20 cellular contexts compared by ENCODE assay signal in the genomic region with DNA sequence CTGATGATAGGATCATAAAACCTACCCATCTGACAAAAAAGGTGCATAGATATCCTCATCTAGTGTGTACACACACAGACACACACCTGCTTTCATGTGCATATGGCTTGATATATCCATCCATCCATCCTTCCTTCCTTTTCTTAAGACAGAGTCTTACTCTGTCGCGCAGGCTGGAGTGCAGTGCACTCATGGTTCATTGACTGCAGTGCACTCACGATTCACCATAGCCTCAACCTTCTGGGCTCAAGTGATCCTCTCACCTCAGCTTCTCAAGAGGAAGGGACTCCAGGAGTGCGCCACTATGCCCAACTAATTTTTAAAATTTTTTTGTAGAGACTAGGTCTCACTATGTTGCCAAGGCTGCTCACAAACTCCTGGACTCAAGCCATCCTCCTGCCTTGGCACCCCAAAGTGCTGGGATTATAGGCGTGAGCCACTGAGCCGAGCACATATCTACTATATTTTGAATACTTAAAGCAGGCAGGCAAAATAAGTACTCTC. TPM values are rescaled to one million over a fixed set of nuclear protein-coding genes. Genes with fewer than 3 reads are reported as not detected.
DNase-seq lines count a peak whose midpoint lies in the region; ATAC-seq and TF ChIP-seq lines count a peak whose summit lies in the region.
"Had no signal": no experiment of that assay in that cellular context is flagged by ENCODE, and none has a peak within 500 bp of the region (broad histone marks: within the 10 kb centered on the region; RNA-seq: fewer than 3 reads in every experiment).

No MANE protein-coding gene starts in this region.

- H2AK5ac ChIP-seq in H9 (ENCODE audit: insufficient read length, low read length), result no peak overlapping the region

- no peak overlapping the region for H3K9ac ChIP-seq in H9 (ENCODE audit: extremely low read depth, insufficient read length, low read length)
- H3K9ac ChIP-seq in smooth muscle cell (ENCODE audit: low read depth), result no peak overlapping the region
- H3K9ac ChIP-seq: BLaER1 treated with 17β-estradiol and CSF1 and Interleukin-3, amounts not matched to agents 10 nM and 100 nM had no signal

- no peaks in the 10 kb centered on the region for H3K4me1 ChIP-seq in H9 (ENCODE audit: insufficient read depth, low read length)
- H3K4me1 ChIP-seq in smooth muscle cell (ENCODE audit: low read depth), result no peaks in the 10 kb centered on the region
- H3K4me1 ChIP-seq: A549 had no signal

- no peak overlapping the region for H3K56ac ChIP-seq in H9 (ENCODE audit: insufficient read length, low read depth, low read length)

- no peak overlapping the region for H3K14ac ChIP-seq in H9 (ENCODE audit: insufficient read depth, low read length)

- no peak overlapping the region for H4K91ac ChIP-seq in H9 (ENCODE audit: insufficient read length, low read depth, low read length)

- no peak for DNase-seq in activated T-cell treated with anti-CD3 and anti-CD28 coated beads, Interleukin-2, amount 50 U/mL, for 72 hours
- no peak for DNase-seq in activated T-cell treated with anti-CD3 and anti-CD28 coated beads, Interleukin-2, amount 50 U/mL, for 1 hour
- DNase-seq in H9 (no peak), smooth muscle cell (lab: John Stamatoyannopoulos, UW; ENCODE audit: unreplicated experiment) (no peak), glutamatergic neuron (no peak), sciatic nerve (ENCODE audit: low spot score) (no peak)
- no peak for DNase-seq in central memory CD8-positive, alpha-beta T cell (ENCODE audit: low spot score in 2 of 2)
- DNase-seq: activated CD4-positive, alpha-beta T cell treated with anti-CD3 and anti-CD28 coated beads for 4 hours; activated CD8-positive, alpha-beta memory T cell treated with anti-CD3 and anti-CD28 coated beads, Interleukin-2, amount 50 U/mL, for 48 hours; effector CD4-positive, alpha-beta T cell; NCI-H1436 treated with DMSO at 0.1 percent for 48 hours; spleen; stimulated activated CD8-positive, alpha-beta memory T cell treated with anti-CD3 and anti-CD28 coated beads, Interleukin-4, amount 100 ng/mL, for 48 hours; T-helper 9 cell; testis had no signal

- H3K36me3 ChIP-seq in smooth muscle cell (ENCODE audit: low read depth), result peaks cover 12% of the 10 kb centered on the region

- peaks cover 3 to 27% of the 10 kb centered on the region in 2 donors for H3K36me3 Mint-ChIP-seq in activated T-cell treated with anti-CD3 and anti-CD28 coated beads, Interleukin-2, amount 50 U/mL, for 72 hours (ENCODE audit: insufficient read depth in 2 of 2)
- peaks cover 30 to 66% (median 62%) of the 10 kb centered on the region in 3 experiments; a peak in 6 of 7 replicates for H3K36me3 Mint-ChIP-seq in H9 (ENCODE audit: insufficient read depth in 1 of 3, low read depth in 3 of 3)
- H3K36me3 Mint-ChIP-seq in central memory CD8-positive, alpha-beta T cell (ENCODE audit: insufficient read depth), result peaks cover 41% of the 10 kb centered on the region
- no peaks in the 10 kb centered on the region for H3K36me3 Mint-ChIP-seq in glutamatergic neuron (ENCODE audit: unreplicated experiment)

- peaks cover 32% of the 10 kb centered on the region; the same call in 1 of the 2 replicates for H3K79me2 ChIP-seq in H9 (ENCODE audit: insufficient read depth, low read length)
- peaks cover 100% of the 10 kb centered on the region for H3K79me2 ChIP-seq in smooth muscle cell (ENCODE audit: low read depth)

- intact Hi-C loops in sciatic nerve (cut with DNase I), result no loop called here

- no peak overlapping the region for H2BK120ac ChIP-seq in H9 (ENCODE audit: low read depth, low read length, poor library complexity, severe bottlenecking)

- no peak overlapping the region for H4K8ac ChIP-seq in H9 (replicated peaks; ENCODE audit: insufficient read length, low read depth, low read length)

- TF ChIP-seq CTCF in H9 (conservative IDR thresholded peaks at IDR 0.05) (no peak), smooth muscle cell (IDR thresholded peaks at IDR 0.05; ENCODE audit: borderline replicate concordance, insufficient read depth, poor library complexity, severe bottlenecking) (no peak), glutamatergic neuron (IDR thresholded peaks at IDR 0.05; ENCODE audit: partially characterized antibody, unreplicated experiment) (no peak)

- H4K5ac ChIP-seq in H9 (ENCODE audit: insufficient read length, low read depth, low read length), result no peak overlapping the region

- no peak overlapping the region for H2BK5ac ChIP-seq in H9 (ENCODE audit: insufficient read length, low read length)

- H4K20me1 ChIP-seq in H9 (ENCODE audit: control insufficient read depth, insufficient read depth, insufficient read length) (no peaks in the 10 kb centered on the region), smooth muscle cell (ENCODE audit: low read depth) (peaks cover 100% of the 10 kb centered on the region)

- no peak overlapping the region for H2BK12ac ChIP-seq in H9 (ENCODE audit: insufficient read length, low read depth, low read length)

- no peak for ATAC-seq in activated T-cell treated with anti-CD3 and anti-CD28 coated beads, Interleukin-2, amount 50 U/mL, for 72 hours (replicated peaks in 1 of 2)
- ATAC-seq in central memory CD8-positive, alpha-beta T cell (replicated peaks; ENCODE audit: extremely low read depth, poor library complexity, severe bottlenecking), result no peak
- ATAC-seq in GM18519 (IDR thresholded peaks at IDR 0.05; ENCODE audit: low FRiP score, unreplicated experiment) (no peak), sciatic nerve (no peak)
- ATAC-seq: A549 had no signal

- no peaks in the 10 kb centered on the region for H3K9me3 Mint-ChIP-seq in activated T-cell treated with anti-CD3 and anti-CD28 coated beads, Interleukin-2, amount 50 U/mL, for 72 hours
- H3K9me3 Mint-ChIP-seq in H9 (no peaks in the 10 kb centered on the region), glutamatergic neuron (ENCODE audit: unreplicated experiment) (no peaks in the 10 kb centered on the region)
- no peaks in the 10 kb centered on the region for H3K9me3 Mint-ChIP-seq in central memory CD8-positive, alpha-beta T cell
- H3K9me3 Mint-ChIP-seq: nephron had no signal

- H3K9me3 ChIP-seq in H9 (ENCODE audit: control insufficient read depth, low read depth, low read length), result no peaks in the 10 kb centered on the region
- no peaks in the 10 kb centered on the region for H3K9me3 ChIP-seq in smooth muscle cell (replicated peaks; ENCODE audit: low read depth)
- H3K9me3 ChIP-seq: A549; BLaER1 treated with 17β-estradiol and CSF1 and Interleukin-3, amounts not matched to agents 10 nM and 100 nM; spleen; testis had no signal

- no peaks in the 10 kb centered on the region for H3K23me2 ChIP-seq in H9 (ENCODE audit: insufficient read length, low read depth, low read length, poor library complexity, severe bottlenecking)

- H3K27me3 ChIP-seq in H9 (ENCODE audit: insufficient read depth, low read length) (no peaks in the 10 kb centered on the region), smooth muscle cell (ENCODE audit: low read depth) (no peaks in the 10 kb centered on the region)
- H3K27me3 ChIP-seq: BLaER1 treated with 17β-estradiol and CSF1 and Interleukin-3, amounts not matched to agents 10 nM and 100 nM; hepatocyte; spleen; testis had no signal

- peaks cover 3% of the 10 kb centered on the region for H3F3A ChIP-seq in smooth muscle cell (ENCODE audit: low read depth)

- H2AFZ ChIP-seq in H9 (ENCODE audit: low read length) (no peak overlapping the region), smooth muscle cell (ENCODE audit: low read depth) (no peak overlapping the region)
- H2AFZ ChIP-seq: hepatocyte had no signal

- peaks cover 18% of the 10 kb centered on the region for H3K4me1 Mint-ChIP-seq in activated T-cell treated with anti-CD3 and anti-CD28 coated beads, Interleukin-2, amount 50 U/mL, for 72 hours (ENCODE audit: low read depth)
- H3K4me1 Mint-ChIP-seq in H9, result peaks cover 13 to 16% of the 10 kb centered on the region in 2 experiments; a peak in 3 of 4 replicates
- peaks cover 51% of the 10 kb centered on the region for H3K4me1 Mint-ChIP-seq in central memory CD8-positive, alpha-beta T cell
- H3K4me1 Mint-ChIP-seq in glutamatergic neuron (ENCODE audit: low read depth, unreplicated experiment), result no peaks in the 10 kb centered on the region
- H3K4me1 Mint-ChIP-seq: nephron had no signal

- H3K27me3 Mint-ChIP-seq in activated T-cell treated with anti-CD3 and anti-CD28 coated beads, Interleukin-2, amount 50 U/mL, for 72 hours (ENCODE audit: low read depth), result no peaks in the 10 kb centered on the region
- H3K27me3 Mint-ChIP-seq in H9 (ENCODE audit: low read depth) (no peaks in the 10 kb centered on the region), glutamatergic neuron (ENCODE audit: unreplicated experiment) (peaks cover 1% of the 10 kb centered on the region)
- no peaks in the 10 kb centered on the region for H3K27me3 Mint-ChIP-seq in central memory CD8-positive, alpha-beta T cell

- H3K4me3 Mint-ChIP-seq in activated T-cell treated with anti-CD3 and anti-CD28 coated beads, Interleukin-2, amount 50 U/mL, for 72 hours, result no peak overlapping the region
- H3K4me3 Mint-ChIP-seq in H9 (no peak overlapping the region), glutamatergic neuron (ENCODE audit: unreplicated experiment) (no peak overlapping the region)
- no peak overlapping the region for H3K4me3 Mint-ChIP-seq in central memory CD8-positive, alpha-beta T cell
- H3K4me3 Mint-ChIP-seq: nephron had no signal

- H3K4me3 ChIP-seq in smooth muscle cell, result no peak overlapping the region
- H3K4me3 ChIP-seq: A549; BLaER1 treated with 17β-estradiol and CSF1 and Interleukin-3, amounts not matched to agents 10 nM and 100 nM; hepatocyte; spleen; testis had no signal

- no peak overlapping the region for H3K4ac ChIP-seq in H9 (ENCODE audit: low read depth, low read length)

- H2BK20ac ChIP-seq in H9 (ENCODE audit: low read depth, low read length, poor library complexity, severe bottlenecking), result no peak overlapping the region

- no peak overlapping the region for H3K23ac ChIP-seq in H9 (ENCODE audit: insufficient read length, low read depth, low read length)

- peak overlapping the region; percentile 60 for H3K27ac Mint-ChIP-seq in activated T-cell treated with anti-CD3 and anti-CD28 coated beads, Interleukin-2, amount 50 U/mL, for 72 hours
- H3K27ac Mint-ChIP-seq in H9 (peak overlapping the region in 2 of 3 experiments; percentile 2 to 88; a peak in 2 of 7 replicates), glutamatergic neuron (ENCODE audit: unreplicated experiment) (no peak overlapping the region)
- H3K27ac Mint-ChIP-seq in central memory CD8-positive, alpha-beta T cell (ENCODE audit: low read depth), result peak overlapping the region; percentile 27
- H3K27ac Mint-ChIP-seq: nephron had no signal

- H3K4me2 ChIP-seq in H9 (ENCODE audit: insufficient read depth, insufficient read length, low read length) (no peak overlapping the region), smooth muscle cell (no peak overlapping the region)
- H3K4me2 ChIP-seq: A549; BLaER1 treated with 17β-estradiol and CSF1 and Interleukin-3, amounts not matched to agents 10 nM and 100 nM; hepatocyte had no signal

- no peak overlapping the region for H3T11ph ChIP-seq in H9 (ENCODE audit: low read length)

- H3K18ac ChIP-seq in H9 (ENCODE audit: insufficient read length, low read depth, low read length), result no peak overlapping the region

- peaks cover 3% of the 10 kb centered on the region for H3K79me1 ChIP-seq in H9 (ENCODE audit: insufficient read depth, low read depth, low read length, poor library complexity, severe bottlenecking)

- no CpG with 5 or more reads among the region's 6 CpGs for WGBS in H9 (ENCODE audit: extremely low coverage, insufficient read length, low lambda C conversion rate)
- WGBS in smooth muscle cell (ENCODE audit: low lambda C conversion rate), result 96% methylated on average over 6 of the region's 6 CpGs

- no peak overlapping the region for H2BK15ac ChIP-seq in H9 (ENCODE audit: low read depth, low read length)

- no peak overlapping the region for H3K27ac ChIP-seq in H9 (ENCODE audit: insufficient read length, low read depth, low read length)
- H3K27ac ChIP-seq in smooth muscle cell (ENCODE audit: low read depth), result peak overlapping the region; percentile 16
- H3K27ac ChIP-seq: A549, hepatocyte, testis had no signal

RNA-seq across cellular contexts. Expression of gene ADNP, which starts 27.1 kb away (rescaled TPM):
- total RNA-seq in activated T-cell treated with anti-CD3 and anti-CD28 coated beads, Interleukin-2, amount 50 U/mL, for 72 hours, result 10 to 100 TPM; 62.3 to 72.2 TPM
- 143 and 144 TPM in 2 replicates for total RNA-seq in H9 (2021)
- 54.9 and 57.4 TPM in 2 replicates for total RNA-seq in smooth muscle cell
- 14.2 and 15.3 TPM in 2 replicates for polyA plus RNA-seq in smooth muscle cell
- total RNA-seq in glutamatergic neuron (ENCODE audit: unreplicated experiment), result 139 TPM
- total RNA-seq in sciatic nerve, result 57.6 TPM

RNA-seq across cellular contexts. Expression of gene DPM1, which starts 54.2 kb away (rescaled TPM):
- 10 to 100 TPM; 56.6 to 64.3 TPM for total RNA-seq in activated T-cell treated with anti-CD3 and anti-CD28 coated beads, Interleukin-2, amount 50 U/mL, for 72 hours
- total RNA-seq in H9 (2021) (64.0 TPM in 2 replicates), smooth muscle cell (141 and 148 TPM in 2 replicates), glutamatergic neuron (ENCODE audit: unreplicated experiment) (31.9 TPM), sciatic nerve (32.9 TPM)
- 89.1 and 104 TPM in 2 replicates for polyA plus RNA-seq in smooth muscle cell

RNA-seq across cellular contexts. Expression of gene MOCS3, which starts 54.5 kb away (rescaled TPM):
- total RNA-seq in activated T-cell treated with anti-CD3 and anti-CD28 coated beads, Interleukin-2, amount 50 U/mL, for 72 hours, result 1 to 10 TPM; 4.1 to 4.2 TPM
- total RNA-seq in H9 (2021) (8.8 and 9.0 TPM in 2 replicates), smooth muscle cell (3.7 and 5.2 TPM in 2 replicates), glutamatergic neuron (ENCODE audit: unreplicated experiment) (4.1 TPM), sciatic nerve (3.1 TPM)
- 3.2 and 3.7 TPM in 2 replicates for polyA plus RNA-seq in smooth muscle cell
